Comparison of ENCODE assay signal across 12 cellular contexts in the genomic region with DNA sequence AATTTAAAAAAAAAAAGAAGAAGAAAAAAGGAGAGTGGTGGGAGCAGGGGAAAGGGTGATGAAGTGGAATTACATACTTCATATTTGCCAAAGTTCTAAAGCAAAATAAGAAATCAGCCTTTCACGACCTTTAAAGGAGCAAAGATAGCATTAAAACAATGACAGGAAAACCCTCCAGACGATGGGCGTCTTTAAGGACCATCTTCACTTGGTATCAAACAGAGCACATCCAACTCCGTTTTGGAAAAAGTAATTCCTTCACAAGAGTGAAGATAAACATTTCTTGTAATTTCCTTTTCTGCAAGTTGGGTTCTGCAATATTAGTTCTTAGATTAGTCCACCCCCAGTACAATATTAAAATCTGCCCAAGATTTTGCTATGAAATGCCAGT. TPM values are rescaled to one million over a fixed set of nuclear protein-coding genes. Genes with fewer than 3 reads are reported as not detected.
A peak's percentile ranks its signal among the peaks of the same experiment; 100 is the strongest.
DNase-seq lines count a peak whose midpoint lies in the region; ATAC-seq and TF ChIP-seq lines count a peak whose summit lies in the region.
"Had no signal": no experiment of that assay in that cellular context is flagged by ENCODE, and none has a peak within 500 bp of the region (broad histone marks: within the 10 kb centered on the region; RNA-seq: fewer than 3 reads in every experiment).

No MANE protein-coding gene starts in this region.

- no peak for DNase-seq in activated T-cell treated with anti-CD3 and anti-CD28 coated beads, Interleukin-2, amount 50 U/mL, for 4 hours
- no peak for DNase-seq in activated T-cell treated with anti-CD3 and anti-CD28 coated beads, Interleukin-2, amount 50 U/mL, for 1 hour
- DNase-seq in activated T-helper 1 cell treated with anti-CD3 and anti-CD28 coated beads, Interleukin-12 subunit alpha, Interleukin-12 subunit beta, Interleukin-2, Interleukin-4 antibody, amounts not matched to agents 30 ng/mL and 10 ng/mL and 1 ng/mL, durations not matched to agents 14 hours and 24 hours and 36 hours (ENCODE audit: low spot score): no peak
- DNase-seq in right lobe of liver (no peak), substantia nigra (lab: John Stamatoyannopoulos, UW) (no peak), adrenal gland (no peak)
- DNase-seq in CD8-positive, alpha-beta memory T cell: no peak
- no peak for DNase-seq in stimulated activated CD4-positive, alpha-beta T cell treated with anti-CD3 and anti-CD28 coated beads, Interleukin-2, amount 100 ng/mL, for 48 hours
- DNase-seq: effector CD4-positive, alpha-beta T cell; NCI-H187 treated with DMSO at 0.1 percent for 48 hours had no signal

- POLR2A ChIA-PET in CD8-positive, alpha-beta memory T cell (lab: Charles Lee): no interaction called here

- H3K4me1 Mint-ChIP-seq in activated T-cell treated with anti-CD3 and anti-CD28 coated beads, Interleukin-2, amount 50 U/mL, for 4 hours (ENCODE audit: low read depth): peaks cover 14% of the 10 kb centered on the region
- H3K4me1 Mint-ChIP-seq in activated T-helper 1 cell treated with anti-CD3 and anti-CD28 coated beads, Interleukin-12 subunit alpha, Interleukin-12 subunit beta, Interleukin-2, Interleukin-4 antibody, amounts not matched to agents 30 ng/mL and 10 ng/mL and 1 ng/mL, durations not matched to agents 14 hours and 24 hours and 36 hours (ENCODE audit: low read depth): peaks cover 30% of the 10 kb centered on the region
- peaks cover 9% of the 10 kb centered on the region in 3 donors for H3K4me1 Mint-ChIP-seq in CD8-positive, alpha-beta memory T cell

- CTCF ChIA-PET in CD8-positive, alpha-beta memory T cell (lab: Charles Lee): no interaction called here

- H3K4me3 ChIP-seq in right lobe of liver (peak overlapping the region in 2 of 3 donors; percentile 5 to 12), adrenal gland (peak overlapping the region in 1 of 4 donors; percentile 34)
- no peak overlapping the region for H3K4me3 ChIP-seq in CD8-positive, alpha-beta memory T cell (ENCODE audit: low read length)
- H3K4me3 ChIP-seq: SJSA1 had no signal

- H3K27me3 ChIP-seq in right lobe of liver: no peaks in the 10 kb centered on the region
- no peaks in the 10 kb centered on the region for H3K27me3 ChIP-seq in CD8-positive, alpha-beta memory T cell (ENCODE audit: insufficient read depth, low read length, poor library complexity, severe bottlenecking)
- no peaks in the 10 kb centered on the region for H3K27me3 ChIP-seq in adrenal gland
- H3K27me3 ChIP-seq: SJSA1 had no signal

- H3K36me3 ChIP-seq in right lobe of liver (no peaks in the 10 kb centered on the region), adrenal gland (replicated peaks in 1 of 2) (no peaks in the 10 kb centered on the region)
- H3K36me3 ChIP-seq in CD8-positive, alpha-beta memory T cell (ENCODE audit: insufficient read depth, low read length): no peaks in the 10 kb centered on the region
- H3K36me3 ChIP-seq: SJSA1 had no signal

- no peak for ATAC-seq in activated T-cell treated with anti-CD3 and anti-CD28 coated beads, Interleukin-2, amount 50 U/mL, for 4 hours
- peak; percentile 32 to 57 (median 38) for ATAC-seq in right lobe of liver

- peak overlapping the region; percentile 47 for H3K4me3 Mint-ChIP-seq in activated T-cell treated with anti-CD3 and anti-CD28 coated beads, Interleukin-2, amount 50 U/mL, for 4 hours
- peak overlapping the region; percentile 84 for H3K4me3 Mint-ChIP-seq in activated T-helper 1 cell treated with anti-CD3 and anti-CD28 coated beads, Interleukin-12 subunit alpha, Interleukin-12 subunit beta, Interleukin-2, Interleukin-4 antibody, amounts not matched to agents 30 ng/mL and 10 ng/mL and 1 ng/mL, durations not matched to agents 14 hours and 24 hours and 36 hours
- H3K4me3 Mint-ChIP-seq in CD8-positive, alpha-beta memory T cell: peak overlapping the region in 2 of 7 donors; percentile 49
- H3K4me3 Mint-ChIP-seq: type B pancreatic cell had no signal

- TF ChIP-seq CTCF in right lobe of liver (IDR thresholded peaks at IDR 0.05) (no peak), adrenal gland (IDR thresholded peaks at IDR 0.05) (no peak)

- TF ChIP-seq POLR2A in right lobe of liver (IDR thresholded peaks at IDR 0.05): no peak
- no peak for TF ChIP-seq POLR2A in adrenal gland (IDR thresholded peaks at IDR 0.05)

- 29% methylated on average over 4 of the region's 4 CpGs for WGBS in right lobe of liver (ENCODE audit: insufficient coverage, low coverage, low lambda C conversion rate, missing lambda C conversion rate)
- WGBS in adrenal gland, 4 donors: 48 to 58% (median 53%) methylated on average over 4 of the region's 4 CpGs

- H3K9me3 Mint-ChIP-seq in activated T-cell treated with anti-CD3 and anti-CD28 coated beads, Interleukin-2, amount 50 U/mL, for 4 hours: no peaks in the 10 kb centered on the region
- H3K9me3 Mint-ChIP-seq in activated T-helper 1 cell treated with anti-CD3 and anti-CD28 coated beads, Interleukin-12 subunit alpha, Interleukin-12 subunit beta, Interleukin-2, Interleukin-4 antibody, amounts not matched to agents 30 ng/mL and 10 ng/mL and 1 ng/mL, durations not matched to agents 14 hours and 24 hours and 36 hours: no peaks in the 10 kb centered on the region
- peaks cover 0 to 6% (median 0%) of the 10 kb centered on the region in 5 donors for H3K9me3 Mint-ChIP-seq in CD8-positive, alpha-beta memory T cell
- H3K9me3 Mint-ChIP-seq: type B pancreatic cell had no signal

- intact Hi-C loops in activated T-helper 1 cell treated with anti-CD3 and anti-CD28 coated beads, Interleukin-12 subunit alpha, Interleukin-12 subunit beta, Interleukin-2, Interleukin-4 antibody, amounts not matched to agents 30 ng/mL and 10 ng/mL and 1 ng/mL, durations not matched to agents 14 hours and 24 hours and 36 hours (cut with micrococcal nuclease): loop anchor here (1.0 kb wide), 1 partner anchor 29 kb away; no protein-coding TSS in a partner anchor
- intact Hi-C loops in right lobe of liver (cut with DNase I) (no loop called here), adrenal gland (cut with DNase I) (no loop called here)

- H3K4me1 ChIP-seq in right lobe of liver: no peaks in the 10 kb centered on the region
- H3K4me1 ChIP-seq in CD8-positive, alpha-beta memory T cell (ENCODE audit: insufficient read depth, low read length): peaks cover 4% of the 10 kb centered on the region
- peaks cover 0 to 5% of the 10 kb centered on the region in 2 donors for H3K4me1 ChIP-seq in adrenal gland (replicated peaks in 1 of 2)
- H3K4me1 ChIP-seq: SJSA1 had no signal

- H3K27me3 Mint-ChIP-seq in activated T-cell treated with anti-CD3 and anti-CD28 coated beads, Interleukin-2, amount 50 U/mL, for 4 hours (ENCODE audit: low read depth): peaks cover 16% of the 10 kb centered on the region
- H3K27me3 Mint-ChIP-seq in activated T-helper 1 cell treated with anti-CD3 and anti-CD28 coated beads, Interleukin-12 subunit alpha, Interleukin-12 subunit beta, Interleukin-2, Interleukin-4 antibody, amounts not matched to agents 30 ng/mL and 10 ng/mL and 1 ng/mL, durations not matched to agents 14 hours and 24 hours and 36 hours (ENCODE audit: insufficient read depth): peaks cover 16% of the 10 kb centered on the region
- H3K27me3 Mint-ChIP-seq in CD8-positive, alpha-beta memory T cell: peaks cover 10 to 26% of the 10 kb centered on the region in 2 donors
- H3K27me3 Mint-ChIP-seq: type B pancreatic cell had no signal

- peak overlapping the region in 1 of 3 donors; percentile 70 for H3K27ac ChIP-seq in right lobe of liver
- H3K27ac ChIP-seq in substantia nigra (ENCODE audit: low read depth, low read length, poor library complexity, severe bottlenecking): peak overlapping the region; percentile 50
- H3K27ac ChIP-seq in CD8-positive, alpha-beta memory T cell (ENCODE audit: low read depth, low read length): no peak overlapping the region
- H3K27ac ChIP-seq in adrenal gland: peak overlapping the region in 2 of 5 donors; percentile 28 to 30
- H3K27ac ChIP-seq: SJSA1 had no signal

- H3K9me3 ChIP-seq in right lobe of liver (no peaks in the 10 kb centered on the region), adrenal gland (replicated peaks in 1 of 3) (no peaks in the 10 kb centered on the region)
- H3K9me3 ChIP-seq in CD8-positive, alpha-beta memory T cell (ENCODE audit: low read length): no peaks in the 10 kb centered on the region
- H3K9me3 ChIP-seq: SJSA1 had no signal

- H3K27ac Mint-ChIP-seq in activated T-helper 1 cell treated with anti-CD3 and anti-CD28 coated beads, Interleukin-12 subunit alpha, Interleukin-12 subunit beta, Interleukin-2, Interleukin-4 antibody, amounts not matched to agents 30 ng/mL and 10 ng/mL and 1 ng/mL, durations not matched to agents 14 hours and 24 hours and 36 hours: peak overlapping the region; percentile 67
- H3K27ac Mint-ChIP-seq in CD8-positive, alpha-beta memory T cell: no peak overlapping the region
- H3K27ac Mint-ChIP-seq: type B pancreatic cell had no signal

- no peaks in the 10 kb centered on the region for H3K36me3 Mint-ChIP-seq in activated T-cell treated with anti-CD3 and anti-CD28 coated beads, Interleukin-2, amount 50 U/mL, for 4 hours (ENCODE audit: insufficient read depth)
- H3K36me3 Mint-ChIP-seq in activated T-helper 1 cell treated with anti-CD3 and anti-CD28 coated beads, Interleukin-12 subunit alpha, Interleukin-12 subunit beta, Interleukin-2, Interleukin-4 antibody, amounts not matched to agents 30 ng/mL and 10 ng/mL and 1 ng/mL, durations not matched to agents 14 hours and 24 hours and 36 hours (ENCODE audit: low read depth): peaks cover 3% of the 10 kb centered on the region
- H3K36me3 Mint-ChIP-seq in CD8-positive, alpha-beta memory T cell: no peaks in the 10 kb centered on the region
- H3K36me3 Mint-ChIP-seq: type B pancreatic cell had no signal

RNA-seq across cellular contexts. Expression of gene FRMD4B, which starts 32.8 kb away (rescaled TPM):
- 10 to 100 TPM; 16.3 to 24.6 (median 23.6) TPM for total RNA-seq in activated T-cell treated with anti-CD3 and anti-CD28 coated beads, Interleukin-2, amount 50 U/mL, for 4 hours
- 83.3 and 83.6 TPM in 2 replicates for total RNA-seq in activated T-helper 1 cell treated with anti-CD3 and anti-CD28 coated beads, Interleukin-12 subunit alpha, Interleukin-12 subunit beta, Interleukin-2, Interleukin-4 antibody, amounts not matched to agents 30 ng/mL and 10 ng/mL and 1 ng/mL, durations not matched to agents 14 hours and 24 hours and 36 hours
- total RNA-seq in right lobe of liver (10 to 100 TPM in 5 of 6 experiments, 1 to 10 TPM in 1; 9.2 to 21.0 (median 12.3) TPM), adrenal gland (100 to 1,000 TPM in 1 of 8 donors, 10 to 100 TPM in 7; 12.5 to 165 (median 20.3) TPM)
- total RNA-seq in CD8-positive, alpha-beta memory T cell: 10 to 100 TPM; 40.3 to 41.1 TPM
- polyA plus RNA-seq in CD8-positive, alpha-beta memory T cell: 3.0 TPM
- 1 to 10 TPM; 5.5 to 8.8 (median 7.1) TPM for polyA plus RNA-seq in adrenal gland

Comparison
In these comparisons a context has a peak if more than half of its experiments do, and no peak if none do; other contexts are left out.
1. ATAC-seq: peak in right lobe of liver (4 of 4); none in activated T-cell treated with anti-CD3 and anti-CD28 coated beads, Interleukin-2, amount 50 U/mL, for 4 hours (0 of 2).